2 cellular contexts compared by ENCODE assay signal in genomic region chr15:39672184-39672583, GRCh38.
TF ChIP-seq lines count a peak whose summit lies in the region.

No MANE protein-coding gene starts in this region.

TF ChIP-seq in IMR-90, 13 proteins besides CTCF, POLR2A, EP300 and RAD21 (continued from another document):
- TF ChIP-seq ELK1 (IDR thresholded peaks at IDR 0.05; ENCODE audit: borderline replicate concordance, low read depth, low read length) (no peak), CHD1 (IDR thresholded peaks at IDR 0.05; ENCODE audit: low read depth, low read length) (no peak), MXI1 (IDR thresholded peaks at IDR 0.05; ENCODE audit: borderline replicate concordance, low read depth, low read length) (no peak), MAFK (IDR thresholded peaks at IDR 0.05; ENCODE audit: low read depth, low read length) (no peak), SMC3 (IDR thresholded peaks at IDR 0.05; ENCODE audit: low read depth, low read length) (no peak)

TF ChIP-seq in K562, 482 proteins besides CTCF, POLR2A, EP300 and RAD21 (continued from another document):
- TF ChIP-seq AFF4 (CRISPR knock-in tag; IDR thresholded peaks at IDR 0.05) (no peak), ZMIZ1 (IDR thresholded peaks at IDR 0.05; ENCODE audit: low read depth in 2 of 2, low read length in 2 of 2) (no peak), ZBTB12 (CRISPR knock-in tag; IDR thresholded peaks at IDR 0.05) (no peak), HOXB6 (CRISPR knock-in tag; IDR thresholded peaks at IDR 0.05; ENCODE audit: borderline replicate concordance) (no peak), TEAD4 (IDR thresholded peaks at IDR 0.05; ENCODE audit: low read length) (no peak), TEAD4 (CRISPR knock-in tag; IDR thresholded peaks at IDR 0.05; ENCODE audit: borderline replicate concordance) (no peak), ZBTB26 (CRISPR knock-in tag; IDR thresholded peaks at IDR 0.05) (no peak), ETS2 (tag; IDR thresholded peaks at IDR 0.05; ENCODE audit: borderline replicate concordance, poor library complexity, severe bottlenecking) (no peak), ZNF354B (CRISPR knock-in tag; IDR thresholded peaks at IDR 0.05) (no peak)
